Comparison of ENCODE assay signal across 18 cellular contexts in genomic region chr17:6797718-6798351, GRCh38. TPM values are rescaled to one million over a fixed set of nuclear protein-coding genes. Genes with fewer than 3 reads are reported as not detected.
A peak's percentile ranks its signal among the peaks of the same experiment; 100 is the strongest.
DNase-seq lines count a peak whose midpoint lies in the region; ATAC-seq, FAIRE-seq and TF ChIP-seq lines count a peak whose summit lies in the region.
"Had no signal": no experiment of that assay in that cellular context is flagged by ENCODE, and none has a peak within 500 bp of the region (broad histone marks: within the 10 kb centered on the region; RNA-seq: fewer than 3 reads in every experiment).

No MANE protein-coding gene starts in this region.

- intact Hi-C loops in HepG2 (cut with micrococcal nuclease; ENCODE audit: unreplicated experiment) (loop anchor here (10.0 kb wide), 1 partner anchor 83 kb away; the partner anchor contains the start of gene SLC13A5), aorta (cut with DNase I) (no loop called here)

- POLR2A ChIA-PET in BJ (lab: Charles Lee) = no interaction called here
- POLR2A ChIA-PET in HepG2 (lab: Yijun Ruan, JAX) = no interaction called here
- POLR2A ChIA-PET in RWPE1 (lab: Yijun Ruan, JAX; ENCODE audit: low non-redundant PET) = no interaction called here

- TF ChIP-seq CTCF in BJ (IDR thresholded peaks at IDR 0.05; ENCODE audit: insufficient read depth, low read depth, low read length) = no peak
- no peak for TF ChIP-seq CTCF in HepG2 (CRISPR knock-in tag; IDR thresholded peaks at IDR 0.05)
- TF ChIP-seq CTCF in hepatocyte (IDR thresholded peaks at IDR 0.05; ENCODE audit: poor library complexity) = no peak
- no peak for TF ChIP-seq CTCF in RWPE1 (conservative IDR thresholded peaks at IDR 0.05; ENCODE audit: low read depth)

- peaks cover 4% of the 10 kb centered on the region for H3K27me3 ChIP-seq in BJ (ENCODE audit: control insufficient read depth, insufficient read depth, low read length)
- H3K27me3 ChIP-seq in adipocyte (replicated peaks; ENCODE audit: control insufficient read depth, insufficient read depth, low read length) = peaks cover 9% of the 10 kb centered on the region
- H3K27me3 ChIP-seq in HepG2 (ENCODE audit: control insufficient read depth in 1 of 2, insufficient read depth in 2 of 2, low read length in 2 of 2) = no peaks in the 10 kb centered on the region
- no peaks in the 10 kb centered on the region for H3K27me3 ChIP-seq in hepatocyte
- H3K27me3 ChIP-seq in aorta (ENCODE audit: control insufficient read depth in 1 of 2, insufficient read depth in 2 of 2, low read length in 1 of 2) = no peaks in the 10 kb centered on the region
- H3K27me3 ChIP-seq: BE2C had no signal

- WGBS in HepG2 (ENCODE audit: low lambda C conversion rate) = 7% methylated on average over 8 of the region's 8 CpGs
- 55% methylated on average over 8 of the region's 8 CpGs for WGBS in hepatocyte (ENCODE audit: low lambda C conversion rate, missing lambda C conversion rate)
- WGBS in aorta, 2 donors = 72 to 78% methylated on average over 8 of the region's 8 CpGs

- H2AFZ ChIP-seq in HepG2 (ENCODE audit: low read length) (no peak overlapping the region), hepatocyte (no peak overlapping the region)

- FAIRE-seq in HepG2 (lab: Jason Lieb, UNC) = no peak

- H3K4me2 ChIP-seq in HepG2 (ENCODE audit: low read depth, low read length) (peak overlapping the region; percentile 81), hepatocyte (no peak overlapping the region)

- no peak overlapping the region for H3K27ac ChIP-seq in HepG2 (ENCODE audit: extremely low read length, insufficient read depth, low read length)
- H3K27ac ChIP-seq in hepatocyte = no peak overlapping the region
- no peak overlapping the region for H3K27ac ChIP-seq in RWPE1
- H3K27ac ChIP-seq in aorta (ENCODE audit: low read depth in 1 of 2, low read length in 2 of 2) = no peak overlapping the region
- H3K27ac ChIP-seq: SK-N-MC had no signal

- H3K36me3 ChIP-seq in BJ (ENCODE audit: control insufficient read depth, insufficient read depth, low read length) = no peaks in the 10 kb centered on the region
- no peaks in the 10 kb centered on the region for H3K36me3 ChIP-seq in adipocyte (ENCODE audit: control insufficient read depth, insufficient read depth, low read length, severe bottlenecking)
- no peaks in the 10 kb centered on the region for H3K36me3 ChIP-seq in HepG2 (replicated peaks in 1 of 2; ENCODE audit: control insufficient read depth in 1 of 2, insufficient read depth in 2 of 2, low read length in 2 of 2)
- H3K36me3 ChIP-seq in hepatocyte (replicated peaks; ENCODE audit: insufficient read depth, low read depth) = no peaks in the 10 kb centered on the region
- H3K36me3 ChIP-seq in aorta (ENCODE audit: control insufficient read depth in 1 of 2, insufficient read depth in 2 of 2, low read length in 1 of 2) = no peaks in the 10 kb centered on the region
- H3K36me3 ChIP-seq: BE2C had no signal

- no peak for TF ChIP-seq POLR2A in HepG2 (IDR thresholded peaks at IDR 0.05; ENCODE audit: insufficient read depth in 1 of 2, low read depth in 2 of 2, low read length in 2 of 2)

- no peaks in the 10 kb centered on the region for H4K20me1 ChIP-seq in HepG2 (ENCODE audit: insufficient read depth, low read length)
- H4K20me1 ChIP-seq in hepatocyte (ENCODE audit: insufficient read depth, poor library complexity, severe bottlenecking) = no peaks in the 10 kb centered on the region

- H3K79me2 ChIP-seq in HepG2 (ENCODE audit: insufficient read depth, low read length) = no peaks in the 10 kb centered on the region
- H3K79me2 ChIP-seq in hepatocyte = no peaks in the 10 kb centered on the region

- H3K4me1 ChIP-seq in adipocyte (ENCODE audit: control insufficient read depth, insufficient read depth, low read length) (peaks cover 12% of the 10 kb centered on the region), HepG2 (ENCODE audit: insufficient read depth, low read length) (peaks cover 54% of the 10 kb centered on the region), hepatocyte (ENCODE audit: insufficient read depth) (peaks cover 2% of the 10 kb centered on the region), aorta (ENCODE audit: control insufficient read depth in 1 of 2, insufficient read depth in 2 of 2, low read length in 2 of 2) (no peaks in the 10 kb centered on the region)
- H3K4me1 ChIP-seq: BE2C had no signal

- TF ChIP-seq EP300 in HepG2 (IDR thresholded peaks at IDR 0.05; ENCODE audit: low read depth in 2 of 2, low read length in 2 of 2) = no peak
- TF ChIP-seq EP300 in HepG2 (CRISPR knock-in tag; IDR thresholded peaks at IDR 0.05; ENCODE audit: borderline replicate concordance) = no peak

- BruUV-seq in HepG2 (replicated peaks; lab: Mats Ljungman, UMichigan) = no TSS peak

- H3K9me3 ChIP-seq in adipocyte (ENCODE audit: control insufficient read depth, low read length) (no peaks in the 10 kb centered on the region), HepG2 (ENCODE audit: low read length) (no peaks in the 10 kb centered on the region), hepatocyte (ENCODE audit: low read depth) (no peaks in the 10 kb centered on the region), aorta (ENCODE audit: control insufficient read depth, low read length) (no peaks in the 10 kb centered on the region)
- H3K9me3 ChIP-seq: BE2C had no signal

- no peak for TF ChIP-seq RAD21 in HepG2 (CRISPR knock-in tag; IDR thresholded peaks at IDR 0.05)

- no peak overlapping the region for H3K4me3 ChIP-seq in BJ (ENCODE audit: low read depth, low read length)
- H3K4me3 ChIP-seq in adipocyte (ENCODE audit: low read length) = no peak overlapping the region
- peak overlapping the region in 1 of 3 experiments; percentile 22; a peak in 1 of 6 replicates for H3K4me3 ChIP-seq in HepG2 (replicated peaks in 1 of 3; ENCODE audit: insufficient read depth in 1 of 3, low read depth in 2 of 3, low read length in 3 of 3)
- no peak overlapping the region for H3K4me3 ChIP-seq in hepatocyte
- H3K4me3 ChIP-seq in aorta (ENCODE audit: low read length in 2 of 2) = no peak overlapping the region
- H3K4me3 ChIP-seq: SK-N-MC had no signal

- H3K9ac ChIP-seq in adipocyte (ENCODE audit: low read length) (no peak overlapping the region), HepG2 (ENCODE audit: insufficient read depth, low read depth, low read length) (no peak overlapping the region; the same call in 1 of the 2 replicates)

- DNase-seq in BJ (ENCODE audit: low read depth) (peak; percentile 15), adipocyte (ENCODE audit: low read depth) (peak; percentile 67), fibroblast of gingiva (ENCODE audit: low read depth) (peak; percentile 61), HepG2 (ENCODE audit: low spot score) (peak; percentile 15), hepatocyte (ENCODE audit: low spot score) (no peak), RWPE1 (ENCODE audit: low spot score) (no peak), aorta (no peak)
- DNase-seq: ACHN; BE2C; CD8-positive, alpha-beta T cell; NCI-H1417 treated with DMSO at 0.1 percent for 48 hours; NCI-H2029; NCI-H2171; NCI-H446; Right ventricle myocardium superior had no signal

- in situ Hi-C loops in HepG2 (cut with HindIII; ENCODE audit: extremely low pct_ligation_motif_present, low pct_unique_long_range_greater_than_20kb) = no loop called here

- CTCF ChIA-PET in BJ (lab: Yijun Ruan, JAX) = interaction anchor here (1.0 kb wide), 1 partner anchor 45 kb away, joined by 4 read pairs; no protein-coding TSS in a partner anchor
- CTCF ChIA-PET in HepG2 (lab: Yijun Ruan, JAX; ENCODE audit: low intra/inter-chr PET ratio, low total read pairs) = no interaction called here
- CTCF ChIA-PET in RWPE1 (lab: Yijun Ruan, JAX) = interaction anchor here (0.5 kb wide), 2 partner anchors 176 to 245 kb away, joined by 3 to 4 read pairs; no protein-coding TSS in a partner anchor

- ATAC-seq in HepG2 = 0 out of 3 replicates have a peak, but pooled peaks have one; percentile 16
- no peak for ATAC-seq in GM21381 (IDR thresholded peaks at IDR 0.05; ENCODE audit: unreplicated experiment)
- no peak for ATAC-seq in aorta (ENCODE audit: low FRiP score)
- ATAC-seq: CD8-positive, alpha-beta T cell; Panc1 had no signal

- no peaks in the 10 kb centered on the region for H3K9me2 ChIP-seq in hepatocyte (replicated peaks; ENCODE audit: insufficient read depth)

RNA-seq across cellular contexts. Expression of gene FBXO39, which starts 21.8 kb away (rescaled TPM):
- polyA plus RNA-seq in BJ (2011; rRNA removed) = 0.04 and 0.07 TPM in 2 replicates
- polyA minus RNA-seq in BJ (2011; rRNA and poly(A)+ RNA removed) = not detected in 2 replicates
- total RNA-seq in HepG2 (2016; rRNA removed; fragmentation: Illumina TruSeq; extraction: Trizol) = not detected in 2 replicates
- total RNA-seq in HepG2 (2016; cell fraction: cytosol; rRNA removed; fragmentation: Illumina TruSeq; extraction: Trizol; ENCODE audit: low read depth) = not detected in 2 replicates
- not detected in 2 replicates for total RNA-seq in HepG2 (2016; cell fraction: insoluble cytoplasmic fraction; rRNA removed; fragmentation: Illumina TruSeq; extraction: Trizol)
- not detected in 2 replicates for total RNA-seq in HepG2 (2016; cell fraction: membrane; rRNA removed; fragmentation: Illumina TruSeq; extraction: Trizol)
- total RNA-seq in HepG2 (2016; cell fraction: nucleus; rRNA removed; fragmentation: Illumina TruSeq; extraction: Trizol) = not detected in 2 replicates
- 0.09 and 0.17 TPM in 2 replicates for polyA plus RNA-seq in HepG2 (2011; rRNA removed)
- polyA plus RNA-seq in HepG2 (2011; cell fraction: cytosol; rRNA removed) = 0.12 TPM in 1 of 2 replicates, not detected in the other
- polyA plus RNA-seq in HepG2 (2011; cell fraction: nucleus; rRNA removed) = 0.11 and 0.43 TPM in 2 replicates
- polyA plus RNA-seq in HepG2 (2012) = 0.08 and 0.21 TPM in 2 replicates
- not detected in 2 replicates for polyA plus RNA-seq in HepG2 (2016; cell fraction: cytosol; fragmentation: Illumina TruSeq; extraction: Trizol; ENCODE audit: low read depth)
- not detected in 2 replicates for polyA plus RNA-seq in HepG2 (2016; cell fraction: insoluble cytoplasmic fraction; fragmentation: Illumina TruSeq; extraction: Trizol; ENCODE audit: low read depth)
- not detected in 2 replicates for polyA plus RNA-seq in HepG2 (2016; cell fraction: membrane; fragmentation: Illumina TruSeq; extraction: Trizol; ENCODE audit: low read depth)
- not detected in 2 replicates for polyA plus RNA-seq in HepG2 (2016; cell fraction: nucleus; fragmentation: Illumina TruSeq; extraction: Trizol; ENCODE audit: insufficient read depth, low read depth)
- polyA minus RNA-seq in HepG2 (2011; rRNA and poly(A)+ RNA removed; ENCODE audit: low replicate concordance) = 0.28 TPM in 1 of 2 replicates, not detected in the other
- not detected in 2 replicates for polyA minus RNA-seq in HepG2 (2011; cell fraction: cytosol; rRNA and poly(A)+ RNA removed)
- polyA minus RNA-seq in HepG2 (2011; cell fraction: nucleus; rRNA and poly(A)+ RNA removed) = 0.52 and 0.99 TPM in 2 replicates
- not detected in 2 replicates for total RNA-seq in hepatocyte
- polyA plus RNA-seq in hepatocyte = 0.28 TPM in 1 of 2 replicates, not detected in the other
- total RNA-seq in aorta = 1 to 10 TPM in 1 of 2 donors, under 1 TPM in 1; 0.26 to 2.0 TPM
- under 1 TPM in 1 of 2 donors, not detected in 1; 0.26 TPM for polyA plus RNA-seq in aorta

RNA-seq across cellular contexts. Expression of gene TEKT1, which starts 33.7 kb away (rescaled TPM):
- polyA plus RNA-seq in BJ (2011; rRNA removed) (not detected in 2 replicates), HepG2 (2011; rRNA removed) (not detected in 2 replicates), hepatocyte (not detected in 2 replicates), aorta (not detected)
- not detected in 2 replicates for polyA minus RNA-seq in BJ (2011; rRNA and poly(A)+ RNA removed)
- total RNA-seq in HepG2 (2016; rRNA removed; fragmentation: Illumina TruSeq; extraction: Trizol) (not detected in 2 replicates), hepatocyte (0.07 TPM in 1 of 2 replicates, not detected in the other), aorta (not detected)
- not detected in 2 replicates for total RNA-seq in HepG2 (2016; cell fraction: cytosol; rRNA removed; fragmentation: Illumina TruSeq; extraction: Trizol; ENCODE audit: low read depth)
- total RNA-seq in HepG2 (2016; cell fraction: insoluble cytoplasmic fraction; rRNA removed; fragmentation: Illumina TruSeq; extraction: Trizol) = not detected in 2 replicates
- not detected in 2 replicates for total RNA-seq in HepG2 (2016; cell fraction: membrane; rRNA removed; fragmentation: Illumina TruSeq; extraction: Trizol)
- not detected in 2 replicates for total RNA-seq in HepG2 (2016; cell fraction: nucleus; rRNA removed; fragmentation: Illumina TruSeq; extraction: Trizol)
- not detected in 2 replicates for polyA plus RNA-seq in HepG2 (2011; cell fraction: cytosol; rRNA removed)
- not detected in 2 replicates for polyA plus RNA-seq in HepG2 (2011; cell fraction: nucleus; rRNA removed)
- 0.09 TPM in 1 of 2 replicates, not detected in the other for polyA plus RNA-seq in HepG2 (2012)
- not detected in 2 replicates for polyA plus RNA-seq in HepG2 (2016; cell fraction: cytosol; fragmentation: Illumina TruSeq; extraction: Trizol; ENCODE audit: low read depth)
- not detected in 2 replicates for polyA plus RNA-seq in HepG2 (2016; cell fraction: insoluble cytoplasmic fraction; fragmentation: Illumina TruSeq; extraction: Trizol; ENCODE audit: low read depth)
- polyA plus RNA-seq in HepG2 (2016; cell fraction: membrane; fragmentation: Illumina TruSeq; extraction: Trizol; ENCODE audit: low read depth) = not detected in 2 replicates
- not detected in 2 replicates for polyA plus RNA-seq in HepG2 (2016; cell fraction: nucleus; fragmentation: Illumina TruSeq; extraction: Trizol; ENCODE audit: insufficient read depth, low read depth)
- not detected in 2 replicates for polyA minus RNA-seq in HepG2 (2011; rRNA and poly(A)+ RNA removed; ENCODE audit: low replicate concordance)
- not detected in 2 replicates for polyA minus RNA-seq in HepG2 (2011; cell fraction: cytosol; rRNA and poly(A)+ RNA removed)
- not detected in 2 replicates for polyA minus RNA-seq in HepG2 (2011; cell fraction: nucleus; rRNA and poly(A)+ RNA removed)
- total RNA-seq: CD8-positive, alpha-beta T cell; Right ventricle myocardium superior had no signal

RNA-seq across cellular contexts. Expression of gene XAF1, which starts 42.0 kb away (rescaled TPM):
- polyA plus RNA-seq in BJ (2011; rRNA removed) (10.4 and 12.0 TPM in 2 replicates), HepG2 (2011; rRNA removed) (1.2 and 1.6 TPM in 2 replicates), hepatocyte (1.2 and 1.9 TPM in 2 replicates), aorta (10 to 100 TPM in 1 of 2 donors, 1 to 10 TPM in 1; 4.5 to 56.8 TPM)
- polyA minus RNA-seq in BJ (2011; rRNA and poly(A)+ RNA removed) = 41.2 and 59.3 TPM in 2 replicates
- total RNA-seq in HepG2 (2016; rRNA removed; fragmentation: Illumina TruSeq; extraction: Trizol) (1.7 and 2.4 TPM in 2 replicates), hepatocyte (3.3 and 4.1 TPM in 2 replicates), aorta (100 to 1,000 TPM in 1 of 2 donors, 10 to 100 TPM in 1; 74.8 to 108 TPM)
- 0.81 and 0.97 TPM in 2 replicates for total RNA-seq in HepG2 (2016; cell fraction: cytosol; rRNA removed; fragmentation: Illumina TruSeq; extraction: Trizol; ENCODE audit: low read depth)
- 1.7 and 2.1 TPM in 2 replicates for total RNA-seq in HepG2 (2016; cell fraction: insoluble cytoplasmic fraction; rRNA removed; fragmentation: Illumina TruSeq; extraction: Trizol)
- total RNA-seq in HepG2 (2016; cell fraction: membrane; rRNA removed; fragmentation: Illumina TruSeq; extraction: Trizol) = 1.1 and 1.3 TPM in 2 replicates
- total RNA-seq in HepG2 (2016; cell fraction: nucleus; rRNA removed; fragmentation: Illumina TruSeq; extraction: Trizol) = 2.1 and 3.7 TPM in 2 replicates
- polyA plus RNA-seq in HepG2 (2011; cell fraction: cytosol; rRNA removed) = 0.74 and 2.0 TPM in 2 replicates
- 4.3 and 11.1 TPM in 2 replicates for polyA plus RNA-seq in HepG2 (2011; cell fraction: nucleus; rRNA removed)
- polyA plus RNA-seq in HepG2 (2012) = 3.1 and 3.3 TPM in 2 replicates
- 0.15 and 0.25 TPM in 2 replicates for polyA plus RNA-seq in HepG2 (2016; cell fraction: cytosol; fragmentation: Illumina TruSeq; extraction: Trizol; ENCODE audit: low read depth)
- polyA plus RNA-seq in HepG2 (2016; cell fraction: insoluble cytoplasmic fraction; fragmentation: Illumina TruSeq; extraction: Trizol; ENCODE audit: low read depth) = 2.3 and 3.4 TPM in 2 replicates
- polyA plus RNA-seq in HepG2 (2016; cell fraction: membrane; fragmentation: Illumina TruSeq; extraction: Trizol; ENCODE audit: low read depth) = 0.66 and 0.71 TPM in 2 replicates
- polyA plus RNA-seq in HepG2 (2016; cell fraction: nucleus; fragmentation: Illumina TruSeq; extraction: Trizol; ENCODE audit: insufficient read depth, low read depth) = 6.3 and 9.1 TPM in 2 replicates
- 2.2 TPM in 1 of 2 replicates, not detected in the other for polyA minus RNA-seq in HepG2 (2011; rRNA and poly(A)+ RNA removed; ENCODE audit: low replicate concordance)
- 0.79 and 2.2 TPM in 2 replicates for polyA minus RNA-seq in HepG2 (2011; cell fraction: cytosol; rRNA and poly(A)+ RNA removed)
- polyA minus RNA-seq in HepG2 (2011; cell fraction: nucleus; rRNA and poly(A)+ RNA removed) = 6.2 and 14.3 TPM in 2 replicates

Comparison
In these comparisons a context has a peak if more than half of its experiments do, and no peak if none do; other contexts are left out.
1. DNase-seq: peak in BJ (single experiment), adipocyte (single experiment), fibroblast of gingiva (single experiment) and HepG2 (single experiment); none in hepatocyte (single experiment), RWPE1 (single experiment) and aorta (0 of 2).